Comparison of ENCODE assay signal across 13 cellular contexts in genomic region chr19:14520543-14520942, GRCh38. TPM values are rescaled to one million over a fixed set of nuclear protein-coding genes. Genes with fewer than 3 reads are reported as not detected.
DNase-seq lines count a peak whose midpoint lies in the region; FAIRE-seq and TF ChIP-seq lines count a peak whose summit lies in the region.
"Had no signal": no experiment of that assay in that cellular context is flagged by ENCODE, and none has a peak within 500 bp of the region (broad histone marks: within the 10 kb centered on the region; RNA-seq: fewer than 3 reads in every experiment).

No MANE protein-coding gene starts in this region.

- H3K4me3 ChIP-seq in SJSA1 (no peak overlapping the region), endothelial cell of umbilical vein (replicated peaks in 1 of 3; ENCODE audit: insufficient read depth in 1 of 3, low read depth in 1 of 3, low read length in 3 of 3) (no peak overlapping the region), smooth muscle cell (no peak overlapping the region), trophoblast cell (ENCODE audit: low read depth, low read length) (no peak overlapping the region)
- H3K4me3 ChIP-seq: coronary artery, sigmoid colon had no signal

- no peaks in the 10 kb centered on the region for H3K9me3 ChIP-seq in SJSA1 (replicated peaks)
- no peaks in the 10 kb centered on the region for H3K9me3 ChIP-seq in endothelial cell of umbilical vein (replicated peaks; ENCODE audit: control insufficient read depth, insufficient read depth, low read length)
- H3K9me3 ChIP-seq in smooth muscle cell (replicated peaks; ENCODE audit: low read depth), result no peaks in the 10 kb centered on the region
- no peaks in the 10 kb centered on the region for H3K9me3 ChIP-seq in trophoblast cell (ENCODE audit: insufficient read depth, low read depth, low read length)
- H3K9me3 ChIP-seq: sigmoid colon had no signal

- no peaks in the 10 kb centered on the region for H3K27me3 Mint-ChIP-seq in activated CD4-positive, alpha-beta T cell treated with anti-CD3 and anti-CD28 coated beads, Interleukin-2, amount 10 ng/mL, durations not matched to agents 24 days and 14 days

- H4K12ac ChIP-seq in trophoblast cell (ENCODE audit: low read depth, low read length), result no peak overlapping the region

- no peak overlapping the region for H3K23ac ChIP-seq in trophoblast cell (ENCODE audit: low read length)

- H4K8ac ChIP-seq in trophoblast cell (ENCODE audit: low read depth, low read length), result no peak overlapping the region

- intact Hi-C loops in activated CD4-positive, alpha-beta T cell treated with anti-CD3 and anti-CD28 coated beads, Interleukin-2, amount 10 ng/mL, durations not matched to agents 24 days and 14 days (cut with micrococcal nuclease), result loop anchor here (10.0 kb wide), 2 partner anchors 676 to 1606 kb away; partner anchors contain the start of gene SYCE2
- intact Hi-C loops in endothelial cell of umbilical vein (cut with micrococcal nuclease), result no loop called here

- H3K4me1 ChIP-seq in SJSA1 (replicated peaks), result peaks cover 49% of the 10 kb centered on the region
- peaks cover 52% of the 10 kb centered on the region for H3K4me1 ChIP-seq in endothelial cell of umbilical vein (ENCODE audit: control insufficient read depth, extremely low read depth, insufficient read depth, low read length)
- H3K4me1 ChIP-seq in smooth muscle cell (ENCODE audit: low read depth), result peaks cover 9% of the 10 kb centered on the region
- peaks cover 12% of the 10 kb centered on the region in 2 experiments for H3K4me1 ChIP-seq in trophoblast cell (ENCODE audit: control insufficient read depth in 1 of 2, insufficient read depth in 2 of 2, low read length in 2 of 2)

- H3K36me3 Mint-ChIP-seq in activated CD4-positive, alpha-beta T cell treated with anti-CD3 and anti-CD28 coated beads, Interleukin-2, amount 10 ng/mL, durations not matched to agents 24 days and 14 days (ENCODE audit: low read depth), result peaks cover 26% of the 10 kb centered on the region

- no peak overlapping the region for H2AFZ ChIP-seq in endothelial cell of umbilical vein (ENCODE audit: low read depth, low read length)
- no peak overlapping the region for H2AFZ ChIP-seq in smooth muscle cell (ENCODE audit: low read depth)
- H2AFZ ChIP-seq in trophoblast cell (ENCODE audit: insufficient read depth, low read length, poor library complexity), result no peak overlapping the region

- no peak overlapping the region for H2BK5ac ChIP-seq in trophoblast cell (ENCODE audit: low read depth, low read length, poor library complexity)

- H3K79me2 ChIP-seq in endothelial cell of umbilical vein (ENCODE audit: control insufficient read depth, insufficient read depth, low read length) (peaks cover 24% of the 10 kb centered on the region), smooth muscle cell (ENCODE audit: low read depth) (peaks cover 25% of the 10 kb centered on the region), trophoblast cell (ENCODE audit: control insufficient read depth, insufficient read depth, low read length, poor library complexity) (peaks cover 18% of the 10 kb centered on the region)

- H3F3A ChIP-seq in smooth muscle cell (ENCODE audit: low read depth), result peaks cover 13% of the 10 kb centered on the region

- H3K27ac ChIP-seq in SJSA1 (peak overlapping the region; percentile 85), endothelial cell of umbilical vein (ENCODE audit: insufficient read depth, low read depth, low read length) (peak overlapping the region; percentile 65), smooth muscle cell (ENCODE audit: low read depth) (peak overlapping the region; percentile 92), trophoblast cell (ENCODE audit: low read depth, low read length) (no peak overlapping the region)

- H4K20me1 ChIP-seq in endothelial cell of umbilical vein (replicated peaks; ENCODE audit: control insufficient read depth, extremely low read depth, insufficient read depth, low read length), result no peaks in the 10 kb centered on the region
- H4K20me1 ChIP-seq in smooth muscle cell (ENCODE audit: low read depth), result peaks cover 26% of the 10 kb centered on the region

- no peak overlapping the region for H3K4me3 Mint-ChIP-seq in activated CD4-positive, alpha-beta T cell treated with anti-CD3 and anti-CD28 coated beads, Interleukin-2, amount 10 ng/mL, durations not matched to agents 24 days and 14 days

- H2AK5ac ChIP-seq in trophoblast cell (ENCODE audit: low read length), result no peak overlapping the region

- no peak overlapping the region for H2BK120ac ChIP-seq in trophoblast cell (ENCODE audit: insufficient read depth, low read length, poor library complexity)

- BruUV-seq in endothelial cell of umbilical vein (replicated peaks; lab: Mats Ljungman, UMichigan), result no TSS peak

- H2BK12ac ChIP-seq in trophoblast cell (ENCODE audit: low read length), result no peak overlapping the region

- H3K4me2 ChIP-seq in endothelial cell of umbilical vein (ENCODE audit: insufficient read depth, low read length) (no peak overlapping the region), smooth muscle cell (no peak overlapping the region), trophoblast cell (ENCODE audit: low read length) (no peak overlapping the region)

- H3K9me1 ChIP-seq in endothelial cell of umbilical vein (replicated peaks; ENCODE audit: control insufficient read depth, extremely low read depth, insufficient read depth, low read length), result no peaks in the 10 kb centered on the region

- 92% methylated on average over 4 of the region's 4 CpGs for WGBS in smooth muscle cell (ENCODE audit: low lambda C conversion rate)
- no CpG with 5 or more reads among the region's 4 CpGs for WGBS in trophoblast cell (ENCODE audit: extremely low coverage, insufficient coverage, insufficient read length)

- no peak overlapping the region for H3K4ac ChIP-seq in trophoblast cell (ENCODE audit: low read depth, low read length)

- H3K27ac Mint-ChIP-seq in activated CD4-positive, alpha-beta T cell treated with anti-CD3 and anti-CD28 coated beads, Interleukin-2, amount 10 ng/mL, durations not matched to agents 24 days and 14 days, result peak overlapping the region; percentile 91

- H4K91ac ChIP-seq in trophoblast cell (ENCODE audit: low read depth, low read length), result no peak overlapping the region

- H3K36me3 ChIP-seq in SJSA1, result peaks cover 26% of the 10 kb centered on the region
- peaks cover 6 to 8% of the 10 kb centered on the region in 2 experiments for H3K36me3 ChIP-seq in endothelial cell of umbilical vein (ENCODE audit: control insufficient read depth in 2 of 2, extremely low read depth in 1 of 2, insufficient read depth in 2 of 2, low read length in 2 of 2)
- H3K36me3 ChIP-seq in smooth muscle cell (ENCODE audit: low read depth), result no peaks in the 10 kb centered on the region
- H3K36me3 ChIP-seq in trophoblast cell (ENCODE audit: control insufficient read depth in 1 of 2, insufficient read depth in 2 of 2, low read length in 2 of 2), result peaks cover 11 to 12% of the 10 kb centered on the region in 2 experiments

- no peak for FAIRE-seq in endothelial cell of umbilical vein (lab: Jason Lieb, UNC)
- FAIRE-seq: islet of Langerhans had no signal

- no peaks in the 10 kb centered on the region for H3K9me3 Mint-ChIP-seq in activated CD4-positive, alpha-beta T cell treated with anti-CD3 and anti-CD28 coated beads, Interleukin-2, amount 10 ng/mL, durations not matched to agents 24 days and 14 days

- H3K18ac ChIP-seq in trophoblast cell (ENCODE audit: low read length), result no peak overlapping the region

- no peak for TF ChIP-seq POLR2A in endothelial cell of umbilical vein (IDR thresholded peaks at IDR 0.05; ENCODE audit: low read depth, low read length)

- CTCF ChIA-PET in endothelial cell of umbilical vein (lab: Charles Lee), result interaction anchor here (1.5 to 1.6 kb wide), 2 partner anchors 8 to 25 kb away, joined by 4 read pairs; partner anchors contain the start of gene GIPC1

- no peak overlapping the region for H3K14ac ChIP-seq in trophoblast cell (ENCODE audit: low read length)

- H3K27me3 ChIP-seq in SJSA1 (replicated peaks), result no peaks in the 10 kb centered on the region
- H3K27me3 ChIP-seq in endothelial cell of umbilical vein (ENCODE audit: control insufficient read depth in 2 of 2, insufficient read depth in 2 of 2, low read length in 2 of 2), result no peaks in the 10 kb centered on the region
- H3K27me3 ChIP-seq in smooth muscle cell (ENCODE audit: low read depth), result no peaks in the 10 kb centered on the region
- no peaks in the 10 kb centered on the region for H3K27me3 ChIP-seq in trophoblast cell (ENCODE audit: insufficient read depth, low read length)
- H3K27me3 ChIP-seq: sigmoid colon had no signal

- no peak for TF ChIP-seq CTCF in endothelial cell of umbilical vein (IDR thresholded peaks at IDR 0.05; ENCODE audit: extremely low read depth in 1 of 2, insufficient read depth in 1 of 2, low read depth in 1 of 2, low read length in 2 of 2)
- TF ChIP-seq CTCF in smooth muscle cell (IDR thresholded peaks at IDR 0.05; ENCODE audit: borderline replicate concordance, insufficient read depth, poor library complexity, severe bottlenecking), result no peak

- peaks cover 51% of the 10 kb centered on the region for H3K4me1 Mint-ChIP-seq in activated CD4-positive, alpha-beta T cell treated with anti-CD3 and anti-CD28 coated beads, Interleukin-2, amount 10 ng/mL, durations not matched to agents 24 days and 14 days

- peaks cover 15% of the 10 kb centered on the region for H3K79me1 ChIP-seq in trophoblast cell (ENCODE audit: low read length)

- H3K9ac ChIP-seq in endothelial cell of umbilical vein (replicated peaks; ENCODE audit: extremely low read depth, insufficient read depth, low read length), result no peak overlapping the region
- H3K9ac ChIP-seq in smooth muscle cell (ENCODE audit: low read depth), result no peak overlapping the region
- H3K9ac ChIP-seq in trophoblast cell (ENCODE audit: low read length), result no peak overlapping the region

- DNase-seq in activated CD4-positive, alpha-beta T cell treated with anti-CD3 and anti-CD28 coated beads, Interleukin-2, amount 10 ng/mL, durations not matched to agents 24 days and 14 days, result no peak
- DNase-seq in activated CD4-positive, alpha-beta T cell treated with anti-CD3 and anti-CD28 coated beads for 48 hours, result no peak
- DNase-seq in SJSA1 (ENCODE audit: low read depth in 1 of 2, low spot score in 2 of 2), result no peak
- no peak for DNase-seq in endothelial cell of umbilical vein (ENCODE audit: low read depth, low spot score)
- no peak for DNase-seq in smooth muscle cell (lab: John Stamatoyannopoulos, UW; ENCODE audit: unreplicated experiment)
- no peak for DNase-seq in NCI-H2029 (lab: John Stamatoyannopoulos, UW)
- DNase-seq in stimulated activated CD4-positive, alpha-beta T cell treated with anti-CD3 and anti-CD28 coated beads, Interleukin-2, amount 100 ng/mL, for 48 hours, result no peak
- DNase-seq in trophoblast cell, result no peak
- DNase-seq: NCI-H1092 treated with DMSO at 0.1 percent for 48 hours, NCI-H748 treated with DMSO at 0.1 percent for 48 hours, sigmoid colon had no signal

- POLR2A ChIA-PET in endothelial cell of umbilical vein (lab: Charles Lee), result no interaction called here

- dilution Hi-C loops in endothelial cell of umbilical vein (cut with MboI; ENCODE audit: extremely low pct_ligation_motif_present, low sequenced_read_pairs), result no loop called here

RNA-seq across cellular contexts. Expression of gene DNAJB1, which starts 2.3 kb away (rescaled TPM):
- total RNA-seq in activated CD4-positive, alpha-beta T cell treated with anti-CD3 and anti-CD28 coated beads, Interleukin-2, amount 10 ng/mL, durations not matched to agents 24 days and 14 days, result 117 and 126 TPM in 2 replicates
- total RNA-seq in SJSA1 (2014; rRNA removed; shearing (Covaris generic)), result 126 and 146 TPM in 2 replicates
- total RNA-seq in endothelial cell of umbilical vein (55.8 and 58.6 TPM in 2 replicates), smooth muscle cell (96.1 and 114 TPM in 2 replicates)
- polyA plus RNA-seq in endothelial cell of umbilical vein (49.4 and 59.8 TPM in 2 replicates), smooth muscle cell (152 and 175 TPM in 2 replicates)
- polyA plus RNA-seq in endothelial cell of umbilical vein (2011; cell fraction: cytosol; rRNA removed), result 53.9 and 57.8 TPM in 2 replicates
- polyA plus RNA-seq in endothelial cell of umbilical vein (2011; cell fraction: nucleus; rRNA removed), result 29.2 and 33.8 TPM in 2 replicates
- 54.7 and 65.1 TPM in 2 replicates for polyA plus RNA-seq in endothelial cell of umbilical vein (2012)
- polyA minus RNA-seq in endothelial cell of umbilical vein, result 44.9 and 48.7 TPM in 2 replicates
- 45.8 TPM for polyA minus RNA-seq in endothelial cell of umbilical vein (2011; cell fraction: cytosol; rRNA and poly(A)+ RNA removed)
- polyA minus RNA-seq in endothelial cell of umbilical vein (2011; cell fraction: nucleus; rRNA and poly(A)+ RNA removed), result 14.2 and 15.0 TPM in 2 replicates
- 61.8 and 62.4 TPM in 2 replicates for polyA plus RNA-seq in trophoblast cell (2013)

RNA-seq across cellular contexts. Expression of gene TECR, which starts 8.9 kb away (rescaled TPM):
- total RNA-seq in activated CD4-positive, alpha-beta T cell treated with anti-CD3 and anti-CD28 coated beads, Interleukin-2, amount 10 ng/mL, durations not matched to agents 24 days and 14 days, result 108 and 119 TPM in 2 replicates
- total RNA-seq in SJSA1 (2014; rRNA removed; shearing (Covaris generic)), result 43.9 and 56.9 TPM in 2 replicates
- 109 and 110 TPM in 2 replicates for total RNA-seq in endothelial cell of umbilical vein
- 193 and 231 TPM in 2 replicates for polyA plus RNA-seq in endothelial cell of umbilical vein
- 84.4 and 92.2 TPM in 2 replicates for polyA plus RNA-seq in endothelial cell of umbilical vein (2011; cell fraction: cytosol; rRNA removed)
- polyA plus RNA-seq in endothelial cell of umbilical vein (2011; cell fraction: nucleus; rRNA removed), result 86.2 and 88.0 TPM in 2 replicates
- 75.8 and 79.0 TPM in 2 replicates for polyA plus RNA-seq in endothelial cell of umbilical vein (2012)
- polyA minus RNA-seq in endothelial cell of umbilical vein, result 99.0 and 116 TPM in 2 replicates
- polyA minus RNA-seq in endothelial cell of umbilical vein (2011; cell fraction: cytosol; rRNA and poly(A)+ RNA removed), result 376 TPM
- 30.6 and 38.0 TPM in 2 replicates for polyA minus RNA-seq in endothelial cell of umbilical vein (2011; cell fraction: nucleus; rRNA and poly(A)+ RNA removed)
- 80.6 and 86.1 TPM in 2 replicates for total RNA-seq in smooth muscle cell
- polyA plus RNA-seq in smooth muscle cell, result 216 and 252 TPM in 2 replicates
- polyA plus RNA-seq in trophoblast cell (2013), result 261 and 265 TPM in 2 replicates

RNA-seq across cellular contexts. Expression of gene GIPC1, which starts 24.6 kb away (rescaled TPM):
- total RNA-seq in activated CD4-positive, alpha-beta T cell treated with anti-CD3 and anti-CD28 coated beads, Interleukin-2, amount 10 ng/mL, durations not matched to agents 24 days and 14 days, result 39.9 and 40.1 TPM in 2 replicates
- total RNA-seq in SJSA1 (2014; rRNA removed; shearing (Covaris generic)), result 148 and 234 TPM in 2 replicates
- 102 and 108 TPM in 2 replicates for total RNA-seq in endothelial cell of umbilical vein
- 141 and 159 TPM in 2 replicates for polyA plus RNA-seq in endothelial cell of umbilical vein
- 65.4 and 106 TPM in 2 replicates for polyA plus RNA-seq in endothelial cell of umbilical vein (2011; cell fraction: cytosol; rRNA removed)
- polyA plus RNA-seq in endothelial cell of umbilical vein (2011; cell fraction: nucleus; rRNA removed), result 65.6 and 67.3 TPM in 2 replicates
- 76.4 and 123 TPM in 2 replicates for polyA plus RNA-seq in endothelial cell of umbilical vein (2012)
- 39.1 and 62.3 TPM in 2 replicates for polyA minus RNA-seq in endothelial cell of umbilical vein
- polyA minus RNA-seq in endothelial cell of umbilical vein (2011; cell fraction: cytosol; rRNA and poly(A)+ RNA removed), result 84.5 TPM
- 16.2 and 32.9 TPM in 2 replicates for polyA minus RNA-seq in endothelial cell of umbilical vein (2011; cell fraction: nucleus; rRNA and poly(A)+ RNA removed)
- 73.0 and 81.8 TPM in 2 replicates for total RNA-seq in smooth muscle cell
- polyA plus RNA-seq in smooth muscle cell, result 142 and 178 TPM in 2 replicates
- 67.2 and 69.0 TPM in 2 replicates for polyA plus RNA-seq in trophoblast cell (2013)

RNA-seq across cellular contexts. Expression of gene PTGER1, which starts 45.4 kb away (rescaled TPM):
- total RNA-seq in activated CD4-positive, alpha-beta T cell treated with anti-CD3 and anti-CD28 coated beads, Interleukin-2, amount 10 ng/mL, durations not matched to agents 24 days and 14 days, result 0.78 and 1.1 TPM in 2 replicates
- total RNA-seq in SJSA1 (2014; rRNA removed; shearing (Covaris generic)), result not detected in 2 replicates
- total RNA-seq in endothelial cell of umbilical vein (0.40 and 0.53 TPM in 2 replicates), smooth muscle cell (0.27 TPM in 1 of 2 replicates, not detected in the other)
- polyA plus RNA-seq in endothelial cell of umbilical vein (0.21 and 0.48 TPM in 2 replicates), smooth muscle cell (1.0 TPM in 1 of 2 replicates, not detected in the other)
- 0.08 and 0.17 TPM in 2 replicates for polyA plus RNA-seq in endothelial cell of umbilical vein (2011; cell fraction: cytosol; rRNA removed)
- 0.13 TPM in 1 of 2 replicates, not detected in the other for polyA plus RNA-seq in endothelial cell of umbilical vein (2011; cell fraction: nucleus; rRNA removed)
- 0.19 TPM in 1 of 2 replicates, not detected in the other for polyA plus RNA-seq in endothelial cell of umbilical vein (2012)
- not detected in 2 replicates for polyA minus RNA-seq in endothelial cell of umbilical vein
- not detected for polyA minus RNA-seq in endothelial cell of umbilical vein (2011; cell fraction: cytosol; rRNA and poly(A)+ RNA removed)
- polyA minus RNA-seq in endothelial cell of umbilical vein (2011; cell fraction: nucleus; rRNA and poly(A)+ RNA removed), result not detected in 2 replicates
- polyA plus RNA-seq in trophoblast cell (2013), result 0.05 TPM in 1 of 2 replicates, not detected in the other

RNA-seq across cellular contexts. Expression of gene NDUFB7, which starts 51.3 kb away (rescaled TPM):
- 129 and 132 TPM in 2 replicates for total RNA-seq in activated CD4-positive, alpha-beta T cell treated with anti-CD3 and anti-CD28 coated beads, Interleukin-2, amount 10 ng/mL, durations not matched to agents 24 days and 14 days
- 363 and 563 TPM in 2 replicates for total RNA-seq in SJSA1 (2014; rRNA removed; shearing (Covaris generic))
- 170 and 177 TPM in 2 replicates for total RNA-seq in endothelial cell of umbilical vein
- 655 and 916 TPM in 2 replicates for polyA plus RNA-seq in endothelial cell of umbilical vein
- 304 and 482 TPM in 2 replicates for polyA plus RNA-seq in endothelial cell of umbilical vein (2011; cell fraction: cytosol; rRNA removed)
- polyA plus RNA-seq in endothelial cell of umbilical vein (2011; cell fraction: nucleus; rRNA removed), result 91.3 and 158 TPM in 2 replicates
- 112 and 205 TPM in 2 replicates for polyA plus RNA-seq in endothelial cell of umbilical vein (2012)
- polyA minus RNA-seq in endothelial cell of umbilical vein, result 73.0 and 77.9 TPM in 2 replicates
- polyA minus RNA-seq in endothelial cell of umbilical vein (2011; cell fraction: cytosol; rRNA and poly(A)+ RNA removed), result 132 TPM
- polyA minus RNA-seq in endothelial cell of umbilical vein (2011; cell fraction: nucleus; rRNA and poly(A)+ RNA removed), result 10.6 and 25.2 TPM in 2 replicates
- 238 and 316 TPM in 2 replicates for total RNA-seq in smooth muscle cell
- 346 and 361 TPM in 2 replicates for polyA plus RNA-seq in smooth muscle cell
- polyA plus RNA-seq in trophoblast cell (2013), result 157 and 159 TPM in 2 replicates
